ENCODE assay signal across 1 cellular context in the genomic region with DNA sequence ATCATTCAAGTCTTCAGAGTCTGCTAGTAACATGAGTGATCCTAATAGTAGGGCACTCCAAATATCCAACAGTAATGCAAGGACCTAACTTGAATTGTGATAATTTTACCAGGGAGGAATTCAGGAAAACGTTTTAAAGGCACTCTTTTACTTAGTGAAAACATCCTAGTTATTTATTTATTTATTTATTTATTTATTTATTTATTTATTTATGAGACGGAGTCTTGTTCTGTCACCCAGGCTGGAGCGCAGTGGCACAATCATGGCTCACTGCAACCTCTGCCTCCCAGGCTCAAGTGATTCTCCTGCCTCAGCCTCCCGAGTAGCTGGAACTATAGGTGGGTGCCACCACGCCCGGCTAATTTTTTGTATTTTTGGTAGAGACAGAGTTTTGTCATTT. TPM values are rescaled to one million over a fixed set of nuclear protein-coding genes. Genes with fewer than 3 reads are reported as not detected.
"Had no signal": no experiment of that assay in that cellular context is flagged by ENCODE, and none has a peak within 500 bp of the region (broad histone marks: within the 10 kb centered on the region; RNA-seq: fewer than 3 reads in every experiment).

No MANE protein-coding gene starts in this region.

RNA-seq across cellular contexts. Expression of a gene that starts 53.1 kb away (rescaled TPM):
- polyA plus RNA-seq: GM12878 had no signal
